ENCODE assay signal across 8 cellular contexts in genomic region chr13:33207616-33207964, GRCh38.
DNase-seq lines count a peak whose midpoint lies in the region; ATAC-seq and TF ChIP-seq lines count a peak whose summit lies in the region.
"Had no signal": no experiment of that assay in that cellular context is flagged by ENCODE, and none has a peak within 500 bp of the region (broad histone marks: within the 10 kb centered on the region; RNA-seq: fewer than 3 reads in every experiment).

No MANE protein-coding gene starts in this region.

- H3K36me3 ChIP-seq in WERI-Rb-1 (no peaks in the 10 kb centered on the region), left ventricle myocardium inferior (no peaks in the 10 kb centered on the region), suprapubic skin (no peaks in the 10 kb centered on the region)

- no peak for TF ChIP-seq EP300 in suprapubic skin (IDR thresholded peaks at IDR 0.05)

- no peak for TF ChIP-seq CTCF in WERI-Rb-1 (IDR thresholded peaks at IDR 0.05; ENCODE audit: low read depth, low read length)
- no peak for TF ChIP-seq CTCF in left ventricle myocardium inferior (IDR thresholded peaks at IDR 0.05; ENCODE audit: borderline replicate concordance)
- TF ChIP-seq CTCF in suprapubic skin (IDR thresholded peaks at IDR 0.05), result no peak

- no peak for ATAC-seq in GM18861 (IDR thresholded peaks at IDR 0.05; ENCODE audit: unreplicated experiment)

- H3K9me3 ChIP-seq in WERI-Rb-1 (ENCODE audit: severe bottlenecking), result no peaks in the 10 kb centered on the region
- H3K9me3 ChIP-seq in left ventricle myocardium inferior (replicated peaks), result no peaks in the 10 kb centered on the region
- no peaks in the 10 kb centered on the region for H3K9me3 ChIP-seq in suprapubic skin

- no peak overlapping the region; the same call in 1 of the 2 replicates for H3K4me3 ChIP-seq in WERI-Rb-1 (ENCODE audit: low read depth, low read length)
- no peak overlapping the region for H3K4me3 ChIP-seq in left ventricle myocardium inferior
- no peak overlapping the region for H3K4me3 ChIP-seq in suprapubic skin

- intact Hi-C loops in left ventricle myocardium inferior (cut with micrococcal nuclease), result no loop called here

- WGBS in suprapubic skin, result 26% methylated on average over 3 of the region's 3 CpGs

- peak; percentile 39 for DNase-seq in H4 (ENCODE audit: low spot score)
- peak; percentile 86 for DNase-seq in WERI-Rb-1
- no peak for DNase-seq in left ventricle myocardium inferior
- DNase-seq in suprapubic skin (ENCODE audit: low spot score in 2 of 2), result peak in 1 of 2 donors; percentile 76
- DNase-seq in islet precursor cell, result no peak
- DNase-seq in DMS114 treated with DMSO at 0.1 percent for 48 hours (lab: John Stamatoyannopoulos, UW; ENCODE audit: unreplicated experiment), result no peak
- DNase-seq: naive B cell had no signal

- H3K27me3 ChIP-seq in WERI-Rb-1 (ENCODE audit: insufficient read depth, low read depth, severe bottlenecking) (no peaks in the 10 kb centered on the region), left ventricle myocardium inferior (ENCODE audit: low read depth) (no peaks in the 10 kb centered on the region), suprapubic skin (no peaks in the 10 kb centered on the region)

- H3K27ac ChIP-seq in WERI-Rb-1 (peak overlapping the region; percentile 51), left ventricle myocardium inferior (replicated peaks) (peak overlapping the region; percentile 87), suprapubic skin (peak overlapping the region; percentile 71)

- H3K4me1 ChIP-seq in left ventricle myocardium inferior (peaks cover 70% of the 10 kb centered on the region), suprapubic skin (peaks cover 56% of the 10 kb centered on the region)

- TF ChIP-seq POLR2A in suprapubic skin (IDR thresholded peaks at IDR 0.05), result no peak

Comparison
In these comparisons a context has a peak if more than half of its experiments do, and no peak if none do; other contexts are left out.
1. DNase-seq: peak in H4 (single experiment) and WERI-Rb-1 (single experiment); none in left ventricle myocardium inferior (single experiment), islet precursor cell (single experiment) and DMS114 treated with DMSO at 0.1 percent for 48 hours (single experiment).
2. Peak in every context shown above with its lines, with median percentiles within 50 percentile points of each other: H3K27ac ChIP-seq.